In the genomic region with DNA sequence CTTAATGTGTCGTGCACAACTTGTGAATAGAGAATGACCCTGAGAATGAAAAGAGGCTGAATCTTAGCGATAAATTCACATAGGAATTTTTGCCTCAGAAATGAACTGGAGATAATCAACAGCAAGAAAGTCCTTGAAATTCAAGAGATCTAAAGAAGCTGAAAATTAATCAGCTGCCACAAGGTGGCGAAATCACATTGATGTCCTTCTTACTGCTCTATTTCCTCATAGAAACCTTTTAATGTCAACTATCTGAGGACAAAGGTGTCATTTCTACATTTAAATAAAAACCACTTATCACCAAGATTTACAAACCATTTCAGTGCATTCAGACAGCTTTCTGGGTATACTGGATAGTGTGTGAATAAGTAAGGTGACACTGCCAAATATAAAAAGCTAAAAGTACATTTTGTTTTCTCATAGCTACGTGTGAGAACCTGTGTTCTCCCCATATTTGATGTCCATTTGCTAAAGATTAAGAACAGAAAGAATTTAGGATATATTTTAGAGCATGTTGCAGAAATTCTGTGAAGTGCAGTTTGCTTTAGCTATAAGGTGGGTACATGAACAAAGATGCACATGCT, we compare ENCODE assay signal across 8 cellular contexts.
A peak's percentile ranks its signal among the peaks of the same experiment; 100 is the strongest.
DNase-seq lines count a peak whose midpoint lies in the region; ATAC-seq, FAIRE-seq and TF ChIP-seq lines count a peak whose summit lies in the region.

No MANE protein-coding gene starts in this region.

- TF ChIP-seq RAD21 in GM12878 (IDR thresholded peaks at IDR 0.05; ENCODE audit: insufficient read depth, low read depth, low read length) = peak; percentile 64

- no peak overlapping the region for H2BK15ac ChIP-seq in H9 (ENCODE audit: low read depth, low read length)

- SMC1A ChIA-PET in GM12878 (lab: Charles Lee; ENCODE audit: uncharacterized antibody, unreplicated experiment) = interaction anchor here (1.1 to 1.6 kb wide), 6 partner anchors 8 to 1820 kb away, joined by 3 to 5 read pairs (median 3); no protein-coding TSS in a partner anchor

- H3K9me3 ChIP-seq in H9 (ENCODE audit: control insufficient read depth, low read depth, low read length) (no peaks in the 10 kb centered on the region), GM12878 (replicated peaks; ENCODE audit: control insufficient read depth, insufficient read depth, low read length) (no peaks in the 10 kb centered on the region), vagina (no peaks in the 10 kb centered on the region)

- H3K27ac Mint-ChIP-seq in H9 = no peak overlapping the region

- no peaks in the 10 kb centered on the region for H3K79me1 ChIP-seq in H9 (ENCODE audit: insufficient read depth, low read depth, low read length, poor library complexity, severe bottlenecking)

- no peak overlapping the region for H2BK120ac ChIP-seq in H9 (ENCODE audit: low read depth, low read length, poor library complexity, severe bottlenecking)

- H2BK5ac ChIP-seq in H9 (ENCODE audit: insufficient read length, low read length) = no peak overlapping the region

- H3K9ac ChIP-seq in H9 (ENCODE audit: extremely low read depth, insufficient read length, low read length) (no peak overlapping the region), GM12878 (ENCODE audit: control insufficient read depth, insufficient read depth, low read length) (no peak overlapping the region)

- H3K36me3 ChIP-seq in GM12878 (ENCODE audit: control insufficient read depth in 2 of 2, insufficient read depth in 2 of 2, low read length in 1 of 2) (no peaks in the 10 kb centered on the region), vagina (no peaks in the 10 kb centered on the region)

- no peak overlapping the region for H3K4me3 Mint-ChIP-seq in H9

- intact Hi-C loops in GM12878 (cut with micrococcal nuclease; ENCODE audit: unreplicated experiment) = loop anchor here (1.0 to 10.0 kb wide), 3 partner anchors 609 to 1819 kb away; no protein-coding TSS in a partner anchor
- intact Hi-C loops in vagina (cut with DNase I) = no loop called here

- no peak overlapping the region for H3K56ac ChIP-seq in H9 (ENCODE audit: insufficient read length, low read depth, low read length)

- no peak overlapping the region for H3K23ac ChIP-seq in H9 (ENCODE audit: insufficient read length, low read depth, low read length)

- RAD21 ChIA-PET in GM12878 (lab: Charles Lee; ENCODE audit: unreplicated experiment) = interaction anchor here (0.7 to 1.6 kb wide), 3 partner anchors 341 to 490 kb away, joined by 3 to 4 read pairs (median 3); no protein-coding TSS in a partner anchor

- no peak overlapping the region for H3T11ph ChIP-seq in H9 (ENCODE audit: low read length)

- no CpG with 5 or more reads among the region's 4 CpGs for WGBS in H9 (ENCODE audit: extremely low coverage, insufficient read length, low lambda C conversion rate)
- WGBS in GM12878 (ENCODE audit: insufficient coverage, insufficient replicate concordance, low lambda C conversion rate, missing lambda C conversion rate) = 0% methylated on average over 4 of the region's 4 CpGs

- no peak overlapping the region for H3K18ac ChIP-seq in H9 (ENCODE audit: insufficient read length, low read depth, low read length)

- H3K27me3 ChIP-seq in H9 (ENCODE audit: insufficient read depth, low read length) (no peaks in the 10 kb centered on the region), GM12878 (replicated peaks in 1 of 2; ENCODE audit: control insufficient read depth in 2 of 2, insufficient read depth in 2 of 2, low read length in 1 of 2) (no peaks in the 10 kb centered on the region), vagina (no peaks in the 10 kb centered on the region)

- H3K23me2 ChIP-seq in H9 (ENCODE audit: insufficient read length, low read depth, low read length, poor library complexity, severe bottlenecking) = no peaks in the 10 kb centered on the region

- POLR2A ChIA-PET in GM12878 (lab: Charles Lee) = no interaction called here

- H3K36me3 Mint-ChIP-seq in H9 (ENCODE audit: insufficient read depth in 1 of 3, low read depth in 3 of 3) = no peaks in the 10 kb centered on the region

- no peak overlapping the region for H3K14ac ChIP-seq in H9 (ENCODE audit: insufficient read depth, low read length)

- no peak overlapping the region for H4K5ac ChIP-seq in H9 (ENCODE audit: insufficient read length, low read depth, low read length)

- peak; percentile 80 for TF ChIP-seq CTCF in H9 (conservative IDR thresholded peaks at IDR 0.05)
- TF ChIP-seq CTCF in GM12878 (IDR thresholded peaks at IDR 0.05 in 2 of 3, conservative IDR thresholded peaks at IDR 0.05 in 1 of 3; ENCODE audit: control insufficient read depth in 2 of 3, extremely low read depth in 1 of 3, insufficient read depth in 1 of 3, low read depth in 3 of 3, low read length in 3 of 3) = peak; percentile 29 to 52 (median 47); a peak in 5 of 6 replicates
- TF ChIP-seq CTCF in vagina (IDR thresholded peaks at IDR 0.05) = peak; percentile 31 to 60 (median 59)

- H2AFZ ChIP-seq in H9 (ENCODE audit: low read length) = no peak overlapping the region
- no peak overlapping the region for H2AFZ ChIP-seq in GM12878 (ENCODE audit: control insufficient read depth, low read depth, low read length)

- CTCF ChIA-PET in GM12878 (lab: Yijun Ruan, JAX) = interaction anchor here (0.6 to 3.0 kb wide), 16 partner anchors 9 to 1818 kb away, joined by 3 to 22 read pairs (median 3); no protein-coding TSS in a partner anchor

- H3K4ac ChIP-seq in H9 (ENCODE audit: low read depth, low read length) = no peak overlapping the region

- TF ChIP-seq EP300 in GM12878 (IDR thresholded peaks at IDR 0.05; ENCODE audit: borderline replicate concordance in 1 of 2, control insufficient read depth in 1 of 2, low read depth in 2 of 2, low read length in 2 of 2) = no peak

- no peak overlapping the region for H4K91ac ChIP-seq in H9 (ENCODE audit: insufficient read length, low read depth, low read length)

- no peak overlapping the region for H2BK12ac ChIP-seq in H9 (ENCODE audit: insufficient read length, low read depth, low read length)

- no peaks in the 10 kb centered on the region for H3K27me3 Mint-ChIP-seq in H9 (ENCODE audit: low read depth)

- no TSS peak for BruUV-seq in GM12878 (replicated peaks; lab: Mats Ljungman, UMichigan)

- H4K8ac ChIP-seq in H9 (replicated peaks; ENCODE audit: insufficient read length, low read depth, low read length) = no peak overlapping the region

- H3K27ac ChIP-seq in H9 (ENCODE audit: insufficient read length, low read depth, low read length) = no peak overlapping the region
- no peak overlapping the region for H3K27ac ChIP-seq in GM12878 (ENCODE audit: control insufficient read depth, insufficient read depth)
- H3K27ac ChIP-seq in vagina = no peak overlapping the region

- H3K79me2 ChIP-seq in H9 (ENCODE audit: insufficient read depth, low read length) = no peaks in the 10 kb centered on the region
- H3K79me2 ChIP-seq in GM12878 (ENCODE audit: control insufficient read depth, insufficient read depth, low read length) = no peaks in the 10 kb centered on the region

- peak; percentile 48; the same call in 1 of the 3 replicates for ATAC-seq in GM12878
- ATAC-seq in GM21717 (IDR thresholded peaks at IDR 0.05; ENCODE audit: unreplicated experiment) = no peak
- no peak for ATAC-seq in GM18502 (IDR thresholded peaks at IDR 0.05; ENCODE audit: poor library complexity, unreplicated experiment)

- no peak overlapping the region for H3K4me2 ChIP-seq in H9 (ENCODE audit: insufficient read depth, insufficient read length, low read length)
- no peak overlapping the region for H3K4me2 ChIP-seq in GM12878 (ENCODE audit: control insufficient read depth, insufficient read depth)

- FAIRE-seq in GM12878 (lab: Jason Lieb, UNC) = no peak

- no peak overlapping the region for H2BK20ac ChIP-seq in H9 (ENCODE audit: low read depth, low read length, poor library complexity, severe bottlenecking)

- in situ Hi-C loops in GM12878 (cut with MboI) = loop anchor here (5.0 kb wide), 1 partner anchor 606 kb away; no protein-coding TSS in a partner anchor

- no peak overlapping the region for H2AK5ac ChIP-seq in H9 (ENCODE audit: insufficient read length, low read length)

- TF ChIP-seq POLR2A in GM12878 (IDR thresholded peaks at IDR 0.05; ENCODE audit: low read depth, low read length) (no peak), vagina (IDR thresholded peaks at IDR 0.05) (no peak)

- H4K20me1 ChIP-seq in H9 (ENCODE audit: control insufficient read depth, insufficient read depth, insufficient read length) (no peaks in the 10 kb centered on the region), GM12878 (ENCODE audit: control insufficient read depth, insufficient read depth) (no peaks in the 10 kb centered on the region)

- H3K4me1 Mint-ChIP-seq in H9 = peaks cover 4 to 7% of the 10 kb centered on the region in 2 experiments

- H3K4me3 ChIP-seq in GM12878 (no peak overlapping the region), vagina (no peak overlapping the region)

- peak; percentile 86 for DNase-seq in DMS53 (lab: John Stamatoyannopoulos, UW)
- no peak for DNase-seq in H9
- DNase-seq in NCI-H2227 treated with DMSO at 0.1 percent for 48 hours (lab: John Stamatoyannopoulos, UW) = peak; percentile 38
- no peak for DNase-seq in GM12878 (ENCODE audit: low read depth, low spot score)
- DNase-seq in kidney glomerular epithelial cell (lab: John Stamatoyannopoulos, UW) = peak; percentile 47
- DNase-seq in vagina (ENCODE audit: extremely low spot score in 2 of 2) = no peak

- no peaks in the 10 kb centered on the region; the same call in 1 of the 2 replicates for H3K4me1 ChIP-seq in H9 (ENCODE audit: insufficient read depth, low read length)
- no peaks in the 10 kb centered on the region for H3K4me1 ChIP-seq in GM12878 (ENCODE audit: control insufficient read depth, insufficient read depth, low read length)
- H3K4me1 ChIP-seq in vagina = peaks cover 12% of the 10 kb centered on the region

- H3K9me3 Mint-ChIP-seq in H9 = no peaks in the 10 kb centered on the region

TF ChIP-seq in GM12878, 131 proteins besides CTCF, POLR2A, EP300 and RAD21 (continues in another document):
- peak; percentile 64 for TF ChIP-seq SMC3 (IDR thresholded peaks at IDR 0.05; ENCODE audit: borderline replicate concordance, low read length)

Comparison
In these comparisons a context has a peak if more than half of its experiments do, and no peak if none do; other contexts are left out.
1. DNase-seq: peak in DMS53 (single experiment), NCI-H2227 treated with DMSO at 0.1 percent for 48 hours (single experiment) and kidney glomerular epithelial cell (single experiment); none in H9 (single experiment), GM12878 (single experiment) and vagina (0 of 2).
2. Peak in every context shown above with its lines, with median percentiles within 50 percentile points of each other: CTCF ChIP-seq.